In the genomic region with DNA sequence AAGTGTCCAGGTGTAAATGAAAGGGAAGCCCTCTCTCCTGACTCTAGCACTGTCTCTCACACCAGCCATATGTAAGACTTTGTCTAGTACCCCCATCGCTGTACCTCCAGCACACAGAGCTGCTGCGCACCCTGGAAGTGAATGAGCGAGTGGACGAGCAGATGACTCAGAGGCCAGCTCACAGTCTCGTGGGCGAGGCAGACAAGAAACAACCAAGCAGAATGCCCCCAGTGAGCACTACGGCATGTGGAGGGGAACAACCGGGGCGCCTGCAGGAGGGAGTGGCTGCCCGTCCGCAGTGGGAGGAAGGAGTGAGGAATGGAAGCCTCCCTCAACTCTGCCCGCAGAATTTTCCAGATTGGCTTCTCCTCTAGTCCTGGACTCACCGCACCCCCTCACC, we compare ENCODE assay signal across 14 cellular contexts. TPM values are rescaled to one million over a fixed set of nuclear protein-coding genes. Genes with fewer than 3 reads are reported as not detected.
DNase-seq lines count a peak whose midpoint lies in the region; ATAC-seq, FAIRE-seq and TF ChIP-seq lines count a peak whose summit lies in the region.
"Had no signal": no experiment of that assay in that cellular context is flagged by ENCODE, and none has a peak within 500 bp of the region (broad histone marks: within the 10 kb centered on the region; RNA-seq: fewer than 3 reads in every experiment).

No MANE protein-coding gene starts in this region.

- POLR2A ChIA-PET in PC-3 (lab: Charles Lee; ENCODE audit: unreplicated experiment) (no interaction called here), endothelial cell of umbilical vein (lab: Charles Lee) (no interaction called here)

- H3K9me3 ChIP-seq in PC-3 (ENCODE audit: low read length) (no peaks in the 10 kb centered on the region), endothelial cell of umbilical vein (replicated peaks; ENCODE audit: control insufficient read depth, insufficient read depth, low read length) (no peaks in the 10 kb centered on the region)

- H3K4me3 ChIP-seq in PC-3 (ENCODE audit: low read length) (no peak overlapping the region), endothelial cell of umbilical vein (replicated peaks in 1 of 3; ENCODE audit: insufficient read depth in 1 of 3, low read depth in 1 of 3, low read length in 3 of 3) (no peak overlapping the region)
- H3K4me3 ChIP-seq: skin epidermis had no signal

- FAIRE-seq in endothelial cell of umbilical vein (lab: Jason Lieb, UNC) = peak; percentile 72

- H3K4me1 Mint-ChIP-seq in nephron progenitor cell = peaks cover 61% of the 10 kb centered on the region

- no peak for TF ChIP-seq POLR2A in endothelial cell of umbilical vein (IDR thresholded peaks at IDR 0.05; ENCODE audit: low read depth, low read length)

- H3K4me2 ChIP-seq in PC-3 (ENCODE audit: low read length) (peak overlapping the region; percentile 28; the same call in 1 of the 2 replicates), endothelial cell of umbilical vein (ENCODE audit: insufficient read depth, low read length) (no peak overlapping the region)

- DNase-seq in AG08395 (ENCODE audit: low spot score) (peak; percentile 69), PC-3 (peak; percentile 60), endothelial cell of umbilical vein (ENCODE audit: low read depth, low spot score) (peak; percentile 50), nephron progenitor cell (no peak), SHP77 treated with DMSO at 0.1 percent for 48 hours (lab: John Stamatoyannopoulos, UW) (no peak), NCI-H2171 (lab: John Stamatoyannopoulos, UW) (no peak), NCI-H1105 (lab: John Stamatoyannopoulos, UW) (no peak), NCI-H82 (lab: John Stamatoyannopoulos, UW) (no peak)
- DNase-seq: activated T-cell treated with anti-CD3 and anti-CD28 coated beads, Interleukin-2, amount 50 U/mL, for 24 hours; NCI-H446 treated with DMSO at 0.1 percent for 48 hours; stimulated activated naive CD8-positive, alpha-beta T cell treated with anti-CD3 and anti-CD28 coated beads, Interleukin-15, Interleukin-2, amounts not matched to agents 100 U/mL and 50 U/mL, for 24 hours; T-helper 1 cell had no signal

- TF ChIP-seq CTCF in PC-3 (conservative IDR thresholded peaks at IDR 0.05; ENCODE audit: low read depth, low read length) (no peak), endothelial cell of umbilical vein (IDR thresholded peaks at IDR 0.05; ENCODE audit: extremely low read depth in 1 of 2, insufficient read depth in 1 of 2, low read depth in 1 of 2, low read length in 2 of 2) (no peak), nephron progenitor cell (IDR thresholded peaks at IDR 0.05) (no peak)

- no peaks in the 10 kb centered on the region for H3F3A ChIP-seq in PC-3 (ENCODE audit: low read length, unreplicated experiment)

- H3K27me3 Mint-ChIP-seq in nephron progenitor cell (ENCODE audit: low read depth, poor library complexity) = peaks cover 6% of the 10 kb centered on the region
- H3K27me3 Mint-ChIP-seq: activated T-cell treated with anti-CD3 and anti-CD28 coated beads, Interleukin-2, amount 50 U/mL, for 24 hours had no signal

- intact Hi-C loops in PC-3 (cut with micrococcal nuclease) (no loop called here), endothelial cell of umbilical vein (cut with micrococcal nuclease) (no loop called here)

- CTCF ChIA-PET in PC-3 (lab: Charles Lee) (no interaction called here), endothelial cell of umbilical vein (lab: Charles Lee) (interaction anchor here (2.3 kb wide), 1 partner anchor 16 kb away, joined by 12 read pairs; no protein-coding TSS in a partner anchor)

- H3K79me2 ChIP-seq in PC-3 (ENCODE audit: low read length) (no peaks in the 10 kb centered on the region), endothelial cell of umbilical vein (ENCODE audit: control insufficient read depth, insufficient read depth, low read length) (no peaks in the 10 kb centered on the region)

- H2AFZ ChIP-seq in PC-3 (ENCODE audit: low read length) (peak overlapping the region; percentile 23; the same call in 1 of the 2 replicates), endothelial cell of umbilical vein (ENCODE audit: low read depth, low read length) (peak overlapping the region; percentile 17)

- no peaks in the 10 kb centered on the region for H3K9me1 ChIP-seq in endothelial cell of umbilical vein (replicated peaks; ENCODE audit: control insufficient read depth, extremely low read depth, insufficient read depth, low read length)

- BruUV-seq in PC-3 (replicated peaks; lab: Mats Ljungman, UMichigan) (no TSS peak), endothelial cell of umbilical vein (replicated peaks; lab: Mats Ljungman, UMichigan) (no TSS peak)

- H3K9ac ChIP-seq in PC-3 (ENCODE audit: low read length) (peak overlapping the region; percentile 12; the same call in 1 of the 2 replicates), endothelial cell of umbilical vein (replicated peaks; ENCODE audit: extremely low read depth, insufficient read depth, low read length) (no peak overlapping the region)

- H3K27me3 ChIP-seq in PC-3 (ENCODE audit: low read length) (no peaks in the 10 kb centered on the region), endothelial cell of umbilical vein (ENCODE audit: control insufficient read depth in 2 of 2, insufficient read depth in 2 of 2, low read length in 2 of 2) (no peaks in the 10 kb centered on the region)

- no peaks in the 10 kb centered on the region for H3K9me3 Mint-ChIP-seq in nephron progenitor cell
- H3K9me3 Mint-ChIP-seq: activated T-cell treated with anti-CD3 and anti-CD28 coated beads, Interleukin-2, amount 50 U/mL, for 24 hours; CD14-positive monocyte had no signal

- H3K27ac Mint-ChIP-seq in nephron progenitor cell = peak overlapping the region; percentile 73
- H3K27ac Mint-ChIP-seq: activated T-cell treated with anti-CD3 and anti-CD28 coated beads, Interleukin-2, amount 50 U/mL, for 24 hours had no signal

- H3K27ac ChIP-seq in PC-3 (ENCODE audit: low read length) (peak overlapping the region; percentile 22), endothelial cell of umbilical vein (ENCODE audit: insufficient read depth, low read depth, low read length) (no peak overlapping the region)

- H3K36me3 Mint-ChIP-seq in nephron progenitor cell (ENCODE audit: low read depth) = peaks cover 22% of the 10 kb centered on the region

- ATAC-seq in PC-3 = peak; percentile 95
- ATAC-seq: stimulated activated naive CD8-positive, alpha-beta T cell treated with anti-CD3 and anti-CD28 coated beads, Interleukin-15, Interleukin-2, amounts not matched to agents 100 U/mL and 50 U/mL, for 24 hours had no signal

- H3K4me1 ChIP-seq in PC-3 (ENCODE audit: insufficient read depth, low read length) (peaks cover 13% of the 10 kb centered on the region), endothelial cell of umbilical vein (ENCODE audit: control insufficient read depth, extremely low read depth, insufficient read depth, low read length) (peaks cover 12% of the 10 kb centered on the region)

- no peak overlapping the region for H3K4me3 Mint-ChIP-seq in nephron progenitor cell
- H3K4me3 Mint-ChIP-seq: activated T-cell treated with anti-CD3 and anti-CD28 coated beads, Interleukin-2, amount 50 U/mL, for 24 hours; CD14-positive monocyte had no signal

- H4K20me1 ChIP-seq in PC-3 (ENCODE audit: low read length) (no peaks in the 10 kb centered on the region), endothelial cell of umbilical vein (replicated peaks; ENCODE audit: control insufficient read depth, extremely low read depth, insufficient read depth, low read length) (no peaks in the 10 kb centered on the region)

- dilution Hi-C loops in endothelial cell of umbilical vein (cut with MboI; ENCODE audit: extremely low pct_ligation_motif_present, low sequenced_read_pairs) = no loop called here

- H3K36me3 ChIP-seq in PC-3 (ENCODE audit: low read depth, low read length) (no peaks in the 10 kb centered on the region), endothelial cell of umbilical vein (ENCODE audit: control insufficient read depth in 2 of 2, extremely low read depth in 1 of 2, insufficient read depth in 2 of 2, low read length in 2 of 2) (no peaks in the 10 kb centered on the region)

- H3K9me2 ChIP-seq in PC-3 (replicated peaks; ENCODE audit: low read length) = no peaks in the 10 kb centered on the region

TF ChIP-seq in endothelial cell of umbilical vein, 7 proteins besides CTCF, POLR2A, EP300 and RAD21:
- TF ChIP-seq GATA2 (IDR thresholded peaks at IDR 0.05; ENCODE audit: insufficient read depth, insufficient read length, low read depth, low read length) (no peak), MYC (IDR thresholded peaks at IDR 0.05; ENCODE audit: low read depth, low read length) (no peak), FOS (IDR thresholded peaks at IDR 0.05; ENCODE audit: borderline replicate concordance, insufficient read depth, low read length) (peak; percentile 60), JUN (IDR thresholded peaks at IDR 0.05; ENCODE audit: borderline replicate concordance, insufficient read depth, insufficient read length, low read depth) (peak; percentile 43), EZH2 (IDR thresholded peaks at IDR 0.05; ENCODE audit: borderline replicate concordance, low read depth, low read length, severe bottlenecking) (no peak), POLR2AphosphoS5 (IDR thresholded peaks at IDR 0.05; ENCODE audit: insufficient read depth, low read depth, low read length) (no peak)
- TF ChIP-seq, protein P1, sequence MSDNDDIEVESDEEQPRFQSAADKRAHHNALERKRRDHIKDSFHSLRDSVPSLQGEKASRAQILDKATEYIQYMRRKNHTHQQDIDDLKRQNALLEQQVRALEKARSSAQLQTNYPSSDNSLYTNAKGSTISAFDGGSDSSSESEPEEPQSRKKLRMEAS (IDR thresholded peaks at IDR 0.05; ENCODE audit: insufficient read depth, insufficient read length) = no peak

RNA-seq across cellular contexts. Expression of a gene that starts 46.4 kb away (rescaled TPM):
- total RNA-seq in PC-3 (2014; rRNA removed) = 112 and 131 TPM in 2 replicates
- total RNA-seq in endothelial cell of umbilical vein = 111 and 125 TPM in 2 replicates
- 67.8 and 69.5 TPM in 2 replicates for polyA plus RNA-seq in endothelial cell of umbilical vein
- 61.5 and 63.3 TPM in 2 replicates for polyA plus RNA-seq in endothelial cell of umbilical vein (2011; cell fraction: cytosol; rRNA removed)
- 75.6 and 93.8 TPM in 2 replicates for polyA plus RNA-seq in endothelial cell of umbilical vein (2011; cell fraction: nucleus; rRNA removed)
- 45.7 and 52.6 TPM in 2 replicates for polyA plus RNA-seq in endothelial cell of umbilical vein (2012)
- polyA minus RNA-seq in endothelial cell of umbilical vein = 82.6 and 88.7 TPM in 2 replicates
- polyA minus RNA-seq in endothelial cell of umbilical vein (2011; cell fraction: cytosol; rRNA and poly(A)+ RNA removed) = 98.1 TPM
- 49.0 and 54.1 TPM in 2 replicates for polyA minus RNA-seq in endothelial cell of umbilical vein (2011; cell fraction: nucleus; rRNA and poly(A)+ RNA removed)

Comparison
In these comparisons a context has a peak if more than half of its experiments do, and no peak if none do; other contexts are left out.
1. DNase-seq: peak in AG08395 (single experiment), PC-3 (single experiment) and endothelial cell of umbilical vein (single experiment); none in nephron progenitor cell (single experiment), SHP77 treated with DMSO at 0.1 percent for 48 hours (single experiment), NCI-H2171 (single experiment), NCI-H1105 (single experiment) and NCI-H82 (single experiment).